Comparison of ENCODE assay signal across 8 cellular contexts in genomic region chr12:15220961-15221885, GRCh38. TPM values are rescaled to one million over a fixed set of nuclear protein-coding genes. Genes with fewer than 3 reads are reported as not detected.
A peak's percentile ranks its signal among the peaks of the same experiment; 100 is the strongest.
DNase-seq lines count a peak whose midpoint lies in the region; ATAC-seq and TF ChIP-seq lines count a peak whose summit lies in the region.

RERG (minus strand) TSS chr12:15221417; CDS start chr12:15217489, 3,928 bp downstream.

- no peaks in the 10 kb centered on the region for H3K79me2 ChIP-seq in PC-9 (ENCODE audit: low read depth)

- no TSS peak for BruUV-seq in PC-9 (replicated peaks; lab: Mats Ljungman, UMichigan)

- peak; percentile 50 to 80 (median 67) for DNase-seq in CD4-positive, alpha-beta T cell
- DNase-seq in PC-9, result peak; percentile 44 to 87
- DNase-seq in activated gamma-delta T cell treated with Interleukin-2 at 50 U/mL for 16 hours, result peak; percentile 72
- DNase-seq in foreskin melanocyte, result peak; percentile 56

- no peaks in the 10 kb centered on the region for H3K9me3 Mint-ChIP-seq in CD4-positive, alpha-beta T cell

- POLR2A ChIA-PET in CD4-positive, alpha-beta T cell (lab: Charles Lee), result interaction anchor here (0.6 to 1.9 kb wide), 6 partner anchors 10 to 424 kb away, joined by 3 to 9 read pairs (median 4); partner anchors contain the start of gene ARHGDIB
- POLR2A ChIA-PET in PC-9 (lab: Charles Lee; ENCODE audit: unreplicated experiment), result interaction anchor here (0.6 to 1.1 kb wide), 2 partner anchors 70 to 418 kb away, joined by 6 to 7 read pairs; partner anchors contain the start of genes C12orf60 and WBP11

- H3K9me3 ChIP-seq in CD4-positive, alpha-beta T cell (ENCODE audit: control insufficient read depth, low read length), result no peaks in the 10 kb centered on the region
- H3K9me3 ChIP-seq in PC-9 (ENCODE audit: insufficient read depth, low read depth) (no peaks in the 10 kb centered on the region), neuron (ENCODE audit: low read length) (no peaks in the 10 kb centered on the region), stomach smooth muscle (ENCODE audit: control insufficient read depth in 2 of 2, low read length in 2 of 2) (no peaks in the 10 kb centered on the region)

- ATAC-seq in CD4-positive, alpha-beta T cell (ENCODE audit: poor library complexity), result peak; percentile 99
- ATAC-seq in GM19395 (IDR thresholded peaks at IDR 0.05; ENCODE audit: unreplicated experiment), result peak; percentile 89
- peak; percentile 94 for ATAC-seq in HG03520 (IDR thresholded peaks at IDR 0.05; ENCODE audit: unreplicated experiment)

- H4K20me1 ChIP-seq in PC-9 (ENCODE audit: insufficient read depth), result no peaks in the 10 kb centered on the region

- peaks cover 42% of the 10 kb centered on the region for H3K27me3 Mint-ChIP-seq in CD4-positive, alpha-beta T cell

- H3K9ac ChIP-seq in stomach smooth muscle (ENCODE audit: low read length in 2 of 2), result peak within 1 kb of the TSS; percentile 82 to 84

- peaks cover 34% of the 10 kb centered on the region for H3K27me3 ChIP-seq in CD4-positive, alpha-beta T cell (ENCODE audit: control insufficient read depth, insufficient read depth, low read length)
- no peaks in the 10 kb centered on the region for H3K27me3 ChIP-seq in PC-9 (ENCODE audit: insufficient read depth, low read depth)
- H3K27me3 ChIP-seq in neuron (ENCODE audit: insufficient read depth, low read length), result peaks cover 13% of the 10 kb centered on the region
- no peaks in the 10 kb centered on the region for H3K27me3 ChIP-seq in stomach smooth muscle (ENCODE audit: control insufficient read depth in 1 of 2, insufficient read depth in 2 of 2, low read length in 2 of 2)

- H3K4me2 ChIP-seq in PC-9, result peak within 1 kb of the TSS; percentile 70

- peak; percentile 94 for TF ChIP-seq CTCF in CD4-positive, alpha-beta T cell (IDR thresholded peaks at IDR 0.05)
- peak; percentile 85 for TF ChIP-seq CTCF in PC-9 (conservative IDR thresholded peaks at IDR 0.05)

- H2AFZ ChIP-seq in PC-9, result peak within 1 kb of the TSS; percentile 74
- H2AFZ ChIP-seq in neuron (ENCODE audit: low read depth, low read length), result peak within 1 kb of the TSS; percentile 33

- no peaks in the 10 kb centered on the region for H3K36me3 Mint-ChIP-seq in CD4-positive, alpha-beta T cell (ENCODE audit: low read depth)

- H3K9me2 ChIP-seq in PC-9 (ENCODE audit: insufficient read depth), result no peaks in the 10 kb centered on the region

- intact Hi-C loops in CD4-positive, alpha-beta T cell (cut with DNase I, micrococcal nuclease), result loop anchor here (1.0 to 10.0 kb wide), 6 partner anchors 219 to 986 kb away; no protein-coding TSS in a partner anchor
- intact Hi-C loops in PC-9 (cut with micrococcal nuclease; ENCODE audit: unreplicated experiment), result loop anchor here (1.0 to 10.0 kb wide), 8 partner anchors 48 to 589 kb away; partner anchors contain the start of gene SMCO3

- H3K4me1 ChIP-seq in PC-9 (replicated peaks; ENCODE audit: insufficient read depth) (0 out of 2 replicates have a peak, but pooled peaks cover 7% of the 10 kb centered on the region), neuron (ENCODE audit: insufficient read depth, low read length) (peaks cover 13% of the 10 kb centered on the region), stomach smooth muscle (ENCODE audit: control insufficient read depth, insufficient read depth, low read length) (peaks cover 11% of the 10 kb centered on the region)

- H3K36me3 ChIP-seq in PC-9 (ENCODE audit: low read depth), result no peaks in the 10 kb centered on the region
- no peaks in the 10 kb centered on the region for H3K36me3 ChIP-seq in neuron (ENCODE audit: insufficient read depth, low read length)
- no peaks in the 10 kb centered on the region for H3K36me3 ChIP-seq in stomach smooth muscle (ENCODE audit: control insufficient read depth in 2 of 2, insufficient read depth in 2 of 2, low read length in 2 of 2)

- peak within 1 kb of the TSS; percentile 71 for H3K4me3 Mint-ChIP-seq in CD4-positive, alpha-beta T cell

- peak within 1 kb of the TSS; percentile 41; the same call in 1 of the 2 replicates for H3K4me3 ChIP-seq in PC-9
- H3K4me3 ChIP-seq in neuron (ENCODE audit: low read length), result peak within 1 kb of the TSS; percentile 33
- H3K4me3 ChIP-seq in stomach smooth muscle (ENCODE audit: low read length in 2 of 2), result peak within 1 kb of the TSS; percentile 85 to 92

- H3K27ac ChIP-seq in CD4-positive, alpha-beta T cell (ENCODE audit: low read depth, low read length), result no peak within 1 kb of the TSS
- no peak within 1 kb of the TSS for H3K27ac ChIP-seq in PC-9
- H3K27ac ChIP-seq in stomach smooth muscle (ENCODE audit: low read length), result peak within 1 kb of the TSS; percentile 84

- CTCF ChIA-PET in CD4-positive, alpha-beta T cell (lab: Charles Lee), result interaction anchor here (0.8 to 2.6 kb wide), 12 partner anchors 8 to 796 kb away, joined by 3 to 18 read pairs (median 4); no protein-coding TSS in a partner anchor
- CTCF ChIA-PET in PC-9 (lab: Charles Lee), result interaction anchor here (0.6 to 2.1 kb wide), 12 partner anchors 11 to 497 kb away, joined by 3 to 10 read pairs (median 4); no protein-coding TSS in a partner anchor

- H3K27ac Mint-ChIP-seq in CD4-positive, alpha-beta T cell, result no peak within 1 kb of the TSS

- no peaks in the 10 kb centered on the region; the same call in 1 of the 2 replicates for H3F3A ChIP-seq in PC-9 (ENCODE audit: insufficient read depth, low read depth)

- peaks cover 13% of the 10 kb centered on the region for H3K4me1 Mint-ChIP-seq in CD4-positive, alpha-beta T cell (ENCODE audit: low read depth)

RNA-seq across cellular contexts. Expression of gene RERG, which starts in this region (rescaled TPM):
- not detected for total RNA-seq in CD4-positive, alpha-beta T cell
- total RNA-seq in PC-9 (2021), result 0.50 and 1.4 TPM in 2 replicates

Comparison
In these comparisons a context has a peak if more than half of its experiments do, and no peak if none do; other contexts are left out.
1. Peak in DNase-seq and ATAC-seq in CD4-positive, alpha-beta T cell; RNA of the gene not detected or under 1 TPM.
2. H3K4me3 ChIP-seq: peak in every context shown above with its lines; median percentile 88 in stomach smooth muscle; 41 in PC-9; 33 in neuron.